ENCODE assay signal across 1 cellular context in genomic region chr2:218260166-218260565, GRCh38.
A peak's percentile ranks its signal among the peaks of the same experiment; 100 is the strongest.
TF ChIP-seq lines count a peak whose summit lies in the region.

No MANE protein-coding gene starts in this region.

TF ChIP-seq in HepG2, 621 proteins besides CTCF, POLR2A, EP300 and RAD21:
- no peak for TF ChIP-seq SNAPC2 (CRISPR knock-in tag; IDR thresholded peaks at IDR 0.05)
- no peak for TF ChIP-seq FOXA1 (IDR thresholded peaks at IDR 0.05)
- no peak for TF ChIP-seq FOXA1 (CRISPR knock-in tag; IDR thresholded peaks at IDR 0.05)
- TF ChIP-seq ZNF180 (CRISPR knock-in tag; IDR thresholded peaks at IDR 0.05; ENCODE audit: borderline replicate concordance, low read depth): no peak
- no peak for TF ChIP-seq KLF13 (CRISPR knock-in tag; IDR thresholded peaks at IDR 0.05)
- TF ChIP-seq ZNF629 (CRISPR knock-in tag; conservative IDR thresholded peaks at IDR 0.05): 0 out of 2 replicates have a peak, but pooled peaks have one; percentile 31
